In genomic region chr20:14963262-14963663, GRCh38 we compare ENCODE assay signal across 1 cellular context.
TF ChIP-seq lines count a peak whose summit lies in the region.

No MANE protein-coding gene starts in this region.

TF ChIP-seq in HepG2, 621 proteins besides CTCF, POLR2A, EP300 and RAD21 (continued from another document):
- TF ChIP-seq GMEB2 (CRISPR knock-in tag; IDR thresholded peaks at IDR 0.05; ENCODE audit: low read depth) (no peak), ZNF766 (CRISPR knock-in tag; IDR thresholded peaks at IDR 0.05; ENCODE audit: borderline replicate concordance) (no peak), ZNF136 (CRISPR knock-in tag; IDR thresholded peaks at IDR 0.05; ENCODE audit: low read depth) (no peak), TEAD3 (CRISPR knock-in tag; optimal IDR thresholded peaks at IDR 0.05; ENCODE audit: borderline replicate concordance) (peak; percentile 35), MYNN (CRISPR knock-in tag; IDR thresholded peaks at IDR 0.05; ENCODE audit: low read depth) (no peak)
TF ChIP-seq in HepG2: peak in this region for 5.
